In genomic region chr21:46096596-46096981, GRCh38 we compare ENCODE assay signal across 13 cellular contexts. TPM values are rescaled to one million over a fixed set of nuclear protein-coding genes. Genes with fewer than 3 reads are reported as not detected.
DNase-seq lines count a peak whose midpoint lies in the region; ATAC-seq and TF ChIP-seq lines count a peak whose summit lies in the region.
"Had no signal": no experiment of that assay in that cellular context is flagged by ENCODE, and none has a peak within 500 bp of the region (broad histone marks: within the 10 kb centered on the region; RNA-seq: fewer than 3 reads in every experiment).

No MANE protein-coding gene starts in this region.

- H3K9me2 ChIP-seq in SK-N-SH = no peaks in the 10 kb centered on the region
- H3K9me2 ChIP-seq in hepatocyte (replicated peaks; ENCODE audit: insufficient read depth) = no peaks in the 10 kb centered on the region

- H3K4me3 ChIP-seq in SK-N-SH (ENCODE audit: low read depth in 2 of 2, low read length in 1 of 2) (no peak overlapping the region), hepatocyte (no peak overlapping the region), smooth muscle cell (no peak overlapping the region)

- H3K4me2 ChIP-seq in SK-N-SH (0 out of 2 replicates have a peak overlapping the region, but pooled peaks have one; percentile 90), hepatocyte (peak overlapping the region; percentile 95), smooth muscle cell (peak overlapping the region; percentile 94)

- no peak overlapping the region for H3K9ac ChIP-seq in SK-N-SH
- H3K9ac ChIP-seq in smooth muscle cell (ENCODE audit: low read depth) = no peak overlapping the region

- H2AFZ ChIP-seq in SK-N-SH (ENCODE audit: low read depth) (no peak overlapping the region), hepatocyte (no peak overlapping the region), smooth muscle cell (ENCODE audit: low read depth) (no peak overlapping the region)

- H3K36me3 ChIP-seq in SK-N-SH (replicated peaks in 1 of 2; ENCODE audit: control insufficient read depth in 1 of 2, insufficient read depth in 2 of 2, low read length in 1 of 2) (peaks cover 0 to 17% of the 10 kb centered on the region in 2 experiments), hepatocyte (replicated peaks; ENCODE audit: insufficient read depth, low read depth) (peaks cover 4% of the 10 kb centered on the region), smooth muscle cell (ENCODE audit: low read depth) (no peaks in the 10 kb centered on the region)

- no peaks in the 10 kb centered on the region for H3K27me3 ChIP-seq in SK-N-SH (ENCODE audit: insufficient read depth)
- peaks cover 23% of the 10 kb centered on the region for H3K27me3 ChIP-seq in hepatocyte
- H3K27me3 ChIP-seq in smooth muscle cell (ENCODE audit: low read depth) = no peaks in the 10 kb centered on the region

- H3K27ac ChIP-seq in SK-N-SH (ENCODE audit: low read depth in 2 of 2, low read length in 1 of 2) (no peak overlapping the region), hepatocyte (no peak overlapping the region), smooth muscle cell (ENCODE audit: low read depth) (peak overlapping the region; percentile 59)
- H3K27ac ChIP-seq: 22Rv1, epithelial cell of prostate had no signal

- peaks cover 0 to 6% of the 10 kb centered on the region in 2 experiments; a peak in 1 of 4 replicates for H3K4me1 ChIP-seq in SK-N-SH (ENCODE audit: control insufficient read depth in 1 of 2, insufficient read depth in 2 of 2, low read depth in 1 of 2, low read length in 1 of 2)
- peaks cover 11% of the 10 kb centered on the region for H3K4me1 ChIP-seq in hepatocyte (ENCODE audit: insufficient read depth)
- peaks cover 4% of the 10 kb centered on the region for H3K4me1 ChIP-seq in smooth muscle cell (ENCODE audit: low read depth)

- peaks cover 11% of the 10 kb centered on the region for H3K27me3 Mint-ChIP-seq in WTC11 (ENCODE audit: low read depth)

- TF ChIP-seq EP300 in SK-N-SH (IDR thresholded peaks at IDR 0.05; ENCODE audit: borderline replicate concordance in 1 of 2, low read depth in 1 of 2, low read length in 1 of 2) = no peak

- no peak for TF ChIP-seq CTCF in SK-N-SH (IDR thresholded peaks at IDR 0.05)
- no peak for TF ChIP-seq CTCF in WTC11 (IDR thresholded peaks at IDR 0.05)
- TF ChIP-seq CTCF in hepatocyte (IDR thresholded peaks at IDR 0.05; ENCODE audit: poor library complexity) = no peak
- TF ChIP-seq CTCF in smooth muscle cell (IDR thresholded peaks at IDR 0.05; ENCODE audit: borderline replicate concordance, insufficient read depth, poor library complexity, severe bottlenecking) = no peak

- H3F3A ChIP-seq in SK-N-SH (replicated peaks; ENCODE audit: insufficient read depth) (peaks cover 11% of the 10 kb centered on the region), smooth muscle cell (ENCODE audit: low read depth) (peaks cover 22% of the 10 kb centered on the region)

- H3K4me3 Mint-ChIP-seq in WTC11 = peak overlapping the region; percentile 50

- POLR2A ChIA-PET in SK-N-SH (lab: Yijun Ruan, JAX) (interaction anchor here (0.9 to 1.0 kb wide), 3 partner anchors 17 to 125 kb away, joined by 3 read pairs; no protein-coding TSS in a partner anchor), WTC11 (lab: Charles Lee) (interaction anchor here (0.6 kb wide), 1 partner anchor 192 kb away, joined by 6 read pairs; no protein-coding TSS in a partner anchor)

- CTCF ChIA-PET in SK-N-SH (lab: Yijun Ruan, JAX) (interaction anchor here (1.2 to 1.9 kb wide), 3 partner anchors 47 to 132 kb away, joined by 3 to 11 read pairs (median 4); no protein-coding TSS in a partner anchor), WTC11 (lab: Charles Lee) (interaction anchor here (5.0 kb wide), 1 partner anchor 125 kb away, joined by 33 read pairs; no protein-coding TSS in a partner anchor)

- peaks cover 6% of the 10 kb centered on the region for H3K4me1 Mint-ChIP-seq in WTC11

- peaks cover 30% of the 10 kb centered on the region for H3K79me2 ChIP-seq in SK-N-SH (ENCODE audit: insufficient read depth)
- H3K79me2 ChIP-seq in hepatocyte = peaks cover 33% of the 10 kb centered on the region
- H3K79me2 ChIP-seq in smooth muscle cell (ENCODE audit: low read depth) = peaks cover 68% of the 10 kb centered on the region

- no peak for TF ChIP-seq RAD21 in SK-N-SH (IDR thresholded peaks at IDR 0.05; ENCODE audit: low read length)

- DNase-seq in SK-N-SH (no peak), WTC11 (ENCODE audit: low spot score) (peak; percentile 10), hepatocyte (ENCODE audit: low spot score) (no peak), smooth muscle cell (lab: John Stamatoyannopoulos, UW; ENCODE audit: unreplicated experiment) (no peak), EL (no peak), NCI-H1694 (lab: John Stamatoyannopoulos, UW) (no peak)
- DNase-seq in central memory CD4-positive, alpha-beta T cell = no peak
- DNase-seq: activated naive CD4-positive, alpha-beta T cell had no signal

- ATAC-seq in SK-N-SH treated with all-trans-retinoic acid at 6 μM for 48 hours (no peak), WTC11 (no peak)

- H3K9me3 ChIP-seq in SK-N-SH (peaks cover 6% of the 10 kb centered on the region; the same call in 1 of the 2 replicates), hepatocyte (ENCODE audit: low read depth) (no peaks in the 10 kb centered on the region), smooth muscle cell (replicated peaks; ENCODE audit: low read depth) (no peaks in the 10 kb centered on the region)

- H3K36me3 Mint-ChIP-seq in WTC11 = peaks cover 29% of the 10 kb centered on the region

- WGBS in SK-N-SH (ENCODE audit: low lambda C conversion rate) = no CpG with 5 or more reads among the region's 8 CpGs
- 90% methylated on average over 8 of the region's 8 CpGs for WGBS in hepatocyte (ENCODE audit: low lambda C conversion rate, missing lambda C conversion rate)
- 91% methylated on average over 8 of the region's 8 CpGs for WGBS in smooth muscle cell (ENCODE audit: low lambda C conversion rate)

- peaks cover 2% of the 10 kb centered on the region; the same call in 1 of the 2 replicates for H4K20me1 ChIP-seq in SK-N-SH (ENCODE audit: insufficient read depth)
- peaks cover 13% of the 10 kb centered on the region for H4K20me1 ChIP-seq in hepatocyte (ENCODE audit: insufficient read depth, poor library complexity, severe bottlenecking)
- H4K20me1 ChIP-seq in smooth muscle cell (ENCODE audit: low read depth) = peaks cover 30% of the 10 kb centered on the region

- peaks cover 25% of the 10 kb centered on the region for H3K9me3 Mint-ChIP-seq in WTC11

- H3K27ac Mint-ChIP-seq in WTC11 = no peak overlapping the region

TF ChIP-seq in SK-N-SH, 30 proteins besides CTCF, POLR2A, EP300 and RAD21:
- TF ChIP-seq, protein P1, sequence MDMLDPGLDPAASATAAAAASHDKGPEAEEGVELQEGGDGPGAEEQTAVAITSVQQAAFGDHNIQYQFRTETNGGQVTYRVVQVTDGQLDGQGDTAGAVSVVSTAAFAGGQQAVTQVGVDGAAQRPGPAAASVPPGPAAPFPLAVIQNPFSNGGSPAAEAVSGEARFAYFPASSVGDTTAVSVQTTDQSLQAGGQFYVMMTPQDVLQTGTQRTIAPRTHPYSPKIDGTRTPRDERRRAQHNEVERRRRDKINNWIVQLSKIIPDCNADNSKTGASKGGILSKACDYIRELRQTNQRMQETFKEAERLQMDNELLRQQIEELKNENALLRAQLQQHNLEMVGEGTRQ (IDR thresholded peaks at IDR 0.05; ENCODE audit: borderline replicate concordance, low read depth, low read length) = no peak
- no peak for TF ChIP-seq RCOR1 (IDR thresholded peaks at IDR 0.05; ENCODE audit: low read length)
- TF ChIP-seq TCF12 (IDR thresholded peaks at IDR 0.05) = no peak

TF ChIP-seq in SK-N-SH treated with all-trans-retinoic acid at 6 μM for 48 hours, 23 proteins besides CTCF, POLR2A, EP300 and RAD21 (continues in another document):
- no peak for TF ChIP-seq OSR1 (CRISPR knock-in tag; IDR thresholded peaks at IDR 0.05)
- TF ChIP-seq ZNF565 (CRISPR knock-in tag; conservative IDR thresholded peaks at IDR 0.05; ENCODE audit: low read depth) = no peak
- TF ChIP-seq, protein P2, sequence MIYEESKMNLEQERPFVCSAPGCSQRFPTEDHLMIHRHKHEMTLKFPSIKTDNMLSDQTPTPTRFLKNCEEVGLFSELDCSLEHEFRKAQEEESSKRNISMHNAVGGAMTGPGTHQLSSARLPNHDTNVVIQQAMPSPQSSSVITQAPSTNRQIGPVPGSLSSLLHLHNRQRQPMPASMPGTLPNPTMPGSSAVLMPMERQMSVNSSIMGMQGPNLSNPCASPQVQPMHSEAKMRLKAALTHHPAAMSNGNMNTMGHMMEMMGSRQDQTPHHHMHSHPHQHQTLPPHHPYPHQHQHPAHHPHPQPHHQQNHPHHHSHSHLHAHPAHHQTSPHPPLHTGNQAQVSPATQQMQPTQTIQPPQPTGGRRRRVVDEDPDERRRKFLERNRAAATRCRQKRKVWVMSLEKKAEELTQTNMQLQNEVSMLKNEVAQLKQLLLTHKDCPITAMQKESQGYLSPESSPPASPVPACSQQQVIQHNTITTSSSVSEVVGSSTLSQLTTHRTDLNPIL (CRISPR knock-in tag; IDR thresholded peaks at IDR 0.05; ENCODE audit: low read depth) = no peak

TF ChIP-seq in WTC11, 78 proteins besides CTCF, POLR2A, EP300 and RAD21 (continues in another document):
- no peak for TF ChIP-seq FOXK1 (CRISPR knock-in tag; IDR thresholded peaks at IDR 0.05)

RNA-seq across cellular contexts. Expression of gene COL6A2, which starts 1.3 kb away (rescaled TPM):
- polyA plus RNA-seq in SK-N-SH (2012; rRNA removed) (66.6 and 108 TPM in 2 replicates), hepatocyte (832 and 940 TPM in 2 replicates), smooth muscle cell (2,969 and 4,089 TPM in 2 replicates)
- polyA plus RNA-seq in SK-N-SH (2012; cell fraction: cytosol; rRNA removed) = 38.5 and 67.6 TPM in 2 replicates
- polyA plus RNA-seq in SK-N-SH (2012; cell fraction: nucleus; rRNA removed) = 184 and 188 TPM in 2 replicates
- total RNA-seq in WTC11 (2021) (111 to 138 TPM (median 138 TPM) in 3 replicates), hepatocyte (389 and 509 TPM in 2 replicates), smooth muscle cell (1,570 and 1,698 TPM in 2 replicates)

RNA-seq across cellular contexts. Expression of gene FTCD, which starts 58.8 kb away (rescaled TPM):
- polyA plus RNA-seq in SK-N-SH (2012; rRNA removed) (0.33 and 0.37 TPM in 2 replicates), hepatocyte (60.9 and 76.8 TPM in 2 replicates), smooth muscle cell (15.2 and 18.0 TPM in 2 replicates)
- 0.05 TPM in 1 of 2 replicates, not detected in the other for polyA plus RNA-seq in SK-N-SH (2012; cell fraction: cytosol; rRNA removed)
- polyA plus RNA-seq in SK-N-SH (2012; cell fraction: nucleus; rRNA removed) = 3.3 and 3.4 TPM in 2 replicates
- total RNA-seq in WTC11 (2021) (6.1 to 9.6 TPM (median 9.5 TPM) in 3 replicates), hepatocyte (25.8 and 27.5 TPM in 2 replicates), smooth muscle cell (1.3 and 4.1 TPM in 2 replicates)
- total RNA-seq: subcutaneous adipose tissue; T-helper 1 cell treated with Interleukin-12 subunit alpha and Interleukin-12 subunit beta and Interleukin-4 antibody, amounts not matched to agents 30 ng/mL and 1 ng/mL, for 36 hours had no signal
